In genomic region chr18:50674307-50674706, GRCh38 we compare ENCODE assay signal across 16 cellular contexts.
"Had no signal": no experiment of that assay in that cellular context is flagged by ENCODE, and none has a peak within 500 bp of the region (broad histone marks: within the 10 kb centered on the region; RNA-seq: fewer than 3 reads in every experiment).

No MANE protein-coding gene starts in this region.

- H3K27ac ChIP-seq: epithelial cell of prostate, testis had no signal

- DNase-seq: activated CD4-positive, alpha-beta T cell treated with anti-CD3 and anti-CD28 coated beads for 36 hours; activated CD4-positive, alpha-beta T cell treated with anti-CD3 and anti-CD28 coated beads, Interleukin-2, amount 50 U/mL, for 48 hours; activated gamma-delta T cell treated with Interleukin-2 at 50 U/mL for 16 hours; dermis blood vessel endothelial cell; effector memory CD4-positive, alpha-beta T cell; foreskin fibroblast; mammary epithelial cell; naive B cell; retina; SK-N-SH; stimulated activated CD4-positive, alpha-beta T cell treated with anti-CD3 and anti-CD28 coated beads, Interleukin-4, amount 100 ng/mL, for 1 hour; testis had no signal

- H3K27me3 ChIP-seq: testis had no signal

- FAIRE-seq: keratinocyte, TTC549 had no signal

- ATAC-seq: activated CD4-positive, alpha-beta T cell treated with anti-CD3 and anti-CD28 coated beads for 36 hours; stimulated activated effector memory CD8-positive, alpha-beta T cell treated with anti-CD3 and anti-CD28 coated beads, Interleukin-12 subunit alpha, Interleukin-12 subunit beta, amount 100 ng/mL, for 72 hours had no signal

- H3K4me1 ChIP-seq: testis had no signal

- H3K4me3 ChIP-seq: testis had no signal

- H3K9ac ChIP-seq: SK-N-SH had no signal

- H3K4me2 ChIP-seq: SK-N-SH had no signal

- H3K9me3 ChIP-seq: SK-N-SH, testis had no signal
